Comparison of ENCODE assay signal across 8 cellular contexts in genomic region chr6:149717588-149718458, GRCh38. TPM values are rescaled to one million over a fixed set of nuclear protein-coding genes. Genes with fewer than 3 reads are reported as not detected.
DNase-seq lines count a peak whose midpoint lies in the region; ATAC-seq and TF ChIP-seq lines count a peak whose summit lies in the region.

Gene LATS1, minus strand, starts transcription at chr6:149718101. Its CDS starts 15,975 bp downstream, at chr6:149702126.

- peak; percentile 98 for TF ChIP-seq POLR2A in GM19193 (IDR thresholded peaks at IDR 0.05; ENCODE audit: extremely low read depth, insufficient read depth, insufficient read length)

- no peaks in the 10 kb centered on the region for H3K27me3 Mint-ChIP-seq in chondrocyte (ENCODE audit: low read depth)

- no peaks in the 10 kb centered on the region for H3K36me3 Mint-ChIP-seq in chondrocyte (ENCODE audit: low read depth)

- peak; percentile 83 for DNase-seq in Ammon's horn (ENCODE audit: low spot score)
- peak; percentile 56 for DNase-seq in NCI-H510A treated with DMSO at 0.1 percent for 48 hours (lab: John Stamatoyannopoulos, UW)
- peak; percentile 85 to 89 for DNase-seq in activated CD4-positive, alpha-beta T cell treated with anti-CD3 and anti-CD28 coated beads for 24 hours (ENCODE audit: low read depth in 2 of 2)
- DNase-seq in chondrocyte (ENCODE audit: low spot score): peak; percentile 96
- DNase-seq in kidney glomerular epithelial cell (lab: John Stamatoyannopoulos, UW): peak; percentile 72
- peak; percentile 74 to 83 for DNase-seq in stimulated activated CD4-positive, alpha-beta T cell treated with anti-CD3 and anti-CD28 coated beads, Interleukin-1b, Interleukin-23, amount 100 ng/mL, for 1 hour (ENCODE audit: low read depth in 2 of 2)

- H3K9me3 Mint-ChIP-seq in chondrocyte (ENCODE audit: low read depth): no peaks in the 10 kb centered on the region

- H3K27ac Mint-ChIP-seq in chondrocyte (ENCODE audit: unreplicated experiment): peak within 1 kb of the TSS; percentile 86

- ATAC-seq in HG03432 (IDR thresholded peaks at IDR 0.05; ENCODE audit: unreplicated experiment): peak; percentile 95

- H3K4me1 Mint-ChIP-seq in chondrocyte (ENCODE audit: low read depth): peaks cover 33% of the 10 kb centered on the region

- H3K4me3 Mint-ChIP-seq in chondrocyte (ENCODE audit: unreplicated experiment): peak within 1 kb of the TSS; percentile 87

- TF ChIP-seq CTCF in chondrocyte (IDR thresholded peaks at IDR 0.05): no peak

RNA-seq across cellular contexts. Expression of gene LATS1, which starts in this region (rescaled TPM):
- total RNA-seq in chondrocyte: 32.3 to 34.6 TPM (median 34.6 TPM) in 3 replicates

Comparison
In these comparisons a context has a peak if more than half of its experiments do, and no peak if none do; other contexts are left out.
1. Peak in every context shown above with its lines: DNase-seq and ATAC-seq.